In the genomic region with DNA sequence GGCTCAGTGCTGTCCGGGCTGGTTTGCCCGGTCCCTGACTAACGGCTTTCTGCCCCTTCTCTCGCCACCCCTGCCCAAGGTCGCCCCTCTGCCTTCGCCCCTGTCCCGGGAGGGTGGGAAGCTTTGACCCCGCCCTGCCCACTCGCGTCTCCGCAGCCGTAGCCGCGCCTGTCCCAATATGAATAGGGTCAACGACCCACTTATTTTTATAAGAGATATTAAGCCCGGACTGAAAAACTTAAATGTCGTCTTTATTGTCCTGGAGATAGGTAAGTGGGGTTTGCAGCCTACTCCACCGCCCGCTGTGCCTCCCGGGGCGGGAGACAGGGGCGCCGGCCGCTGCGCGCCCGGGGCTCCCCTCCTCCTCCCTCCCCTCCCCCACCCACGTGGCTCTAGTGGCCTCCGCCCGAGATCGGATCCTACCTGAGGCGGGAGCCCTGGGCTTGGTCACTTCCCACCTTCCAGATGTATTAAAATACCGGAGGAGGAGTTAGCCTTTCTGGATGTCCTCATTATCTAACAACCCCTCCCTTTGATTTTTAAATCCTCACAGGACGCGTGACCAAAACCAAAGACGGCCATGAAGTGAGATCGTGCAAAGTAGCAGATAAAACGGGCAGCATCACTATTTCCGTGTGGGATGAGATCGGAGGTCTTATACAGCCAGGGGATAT, we compare ENCODE assay signal across 1 cellular context.
TF ChIP-seq lines count a peak whose summit lies in the region.

No MANE protein-coding gene starts in this region.

TF ChIP-seq in HepG2, 621 proteins besides CTCF, POLR2A, EP300 and RAD21 (continued from another document and continues in another):
- TF ChIP-seq, protein P1, sequence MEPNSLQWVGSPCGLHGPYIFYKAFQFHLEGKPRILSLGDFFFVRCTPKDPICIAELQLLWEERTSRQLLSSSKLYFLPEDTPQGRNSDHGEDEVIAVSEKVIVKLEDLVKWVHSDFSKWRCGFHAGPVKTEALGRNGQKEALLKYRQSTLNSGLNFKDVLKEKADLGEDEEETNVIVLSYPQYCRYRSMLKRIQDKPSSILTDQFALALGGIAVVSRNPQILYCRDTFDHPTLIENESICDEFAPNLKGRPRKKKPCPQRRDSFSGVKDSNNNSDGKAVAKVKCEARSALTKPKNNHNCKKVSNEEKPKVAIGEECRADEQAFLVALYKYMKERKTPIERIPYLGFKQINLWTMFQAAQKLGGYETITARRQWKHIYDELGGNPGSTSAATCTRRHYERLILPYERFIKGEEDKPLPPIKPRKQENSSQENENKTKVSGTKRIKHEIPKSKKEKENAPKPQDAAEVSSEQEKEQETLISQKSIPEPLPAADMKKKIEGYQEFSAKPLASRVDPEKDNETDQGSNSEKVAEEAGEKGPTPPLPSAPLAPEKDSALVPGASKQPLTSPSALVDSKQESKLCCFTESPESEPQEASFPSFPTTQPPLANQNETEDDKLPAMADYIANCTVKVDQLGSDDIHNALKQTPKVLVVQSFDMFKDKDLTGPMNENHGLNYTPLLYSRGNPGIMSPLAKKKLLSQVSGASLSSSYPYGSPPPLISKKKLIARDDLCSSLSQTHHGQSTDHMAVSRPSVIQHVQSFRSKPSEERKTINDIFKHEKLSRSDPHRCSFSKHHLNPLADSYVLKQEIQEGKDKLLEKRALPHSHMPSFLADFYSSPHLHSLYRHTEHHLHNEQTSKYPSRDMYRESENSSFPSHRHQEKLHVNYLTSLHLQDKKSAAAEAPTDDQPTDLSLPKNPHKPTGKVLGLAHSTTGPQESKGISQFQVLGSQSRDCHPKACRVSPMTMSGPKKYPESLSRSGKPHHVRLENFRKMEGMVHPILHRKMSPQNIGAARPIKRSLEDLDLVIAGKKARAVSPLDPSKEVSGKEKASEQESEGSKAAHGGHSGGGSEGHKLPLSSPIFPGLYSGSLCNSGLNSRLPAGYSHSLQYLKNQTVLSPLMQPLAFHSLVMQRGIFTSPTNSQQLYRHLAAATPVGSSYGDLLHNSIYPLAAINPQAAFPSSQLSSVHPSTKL (CRISPR knock-in tag; IDR thresholded peaks at IDR 0.05): no peak
- TF ChIP-seq HDAC2 (CRISPR knock-in tag; IDR thresholded peaks at IDR 0.05): no peak
- no peak for TF ChIP-seq ESRRA (CRISPR knock-in tag; IDR thresholded peaks at IDR 0.05; ENCODE audit: low read depth)
- 0 out of 2 replicates have a peak, but pooled peaks have one; percentile 4 for TF ChIP-seq ZNF34 (CRISPR knock-in tag; IDR thresholded peaks at IDR 0.05; ENCODE audit: borderline replicate concordance)
- no peak for TF ChIP-seq JUN (CRISPR knock-in tag; IDR thresholded peaks at IDR 0.05)
- TF ChIP-seq ZNF431 (CRISPR knock-in tag; IDR thresholded peaks at IDR 0.05; ENCODE audit: borderline replicate concordance, low read depth): no peak
- TF ChIP-seq HMG20A (CRISPR knock-in tag; IDR thresholded peaks at IDR 0.05; ENCODE audit: borderline replicate concordance): no peak
- TF ChIP-seq MAFG (CRISPR knock-in tag; IDR thresholded peaks at IDR 0.05): no peak
- peak; percentile 53; the same call in 1 of the 2 replicates for TF ChIP-seq CHD4 (IDR thresholded peaks at IDR 0.05; ENCODE audit: borderline replicate concordance, low read length)
- no peak for TF ChIP-seq SRF (IDR thresholded peaks at IDR 0.05; ENCODE audit: low read depth, low read length)
- no peak for TF ChIP-seq ZBTB7B (CRISPR knock-in tag; IDR thresholded peaks at IDR 0.05)
- TF ChIP-seq, protein P2, sequence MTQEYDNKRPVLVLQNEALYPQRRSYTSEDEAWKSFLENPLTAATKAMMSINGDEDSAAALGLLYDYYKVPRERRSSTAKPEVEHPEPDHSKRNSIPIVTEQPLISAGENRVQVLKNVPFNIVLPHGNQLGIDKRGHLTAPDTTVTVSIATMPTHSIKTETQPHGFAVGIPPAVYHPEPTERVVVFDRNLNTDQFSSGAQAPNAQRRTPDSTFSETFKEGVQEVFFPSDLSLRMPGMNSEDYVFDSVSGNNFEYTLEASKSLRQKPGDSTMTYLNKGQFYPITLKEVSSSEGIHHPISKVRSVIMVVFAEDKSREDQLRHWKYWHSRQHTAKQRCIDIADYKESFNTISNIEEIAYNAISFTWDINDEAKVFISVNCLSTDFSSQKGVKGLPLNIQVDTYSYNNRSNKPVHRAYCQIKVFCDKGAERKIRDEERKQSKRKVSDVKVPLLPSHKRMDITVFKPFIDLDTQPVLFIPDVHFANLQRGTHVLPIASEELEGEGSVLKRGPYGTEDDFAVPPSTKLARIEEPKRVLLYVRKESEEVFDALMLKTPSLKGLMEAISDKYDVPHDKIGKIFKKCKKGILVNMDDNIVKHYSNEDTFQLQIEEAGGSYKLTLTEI (CRISPR knock-in tag; conservative IDR thresholded peaks at IDR 0.05): no peak
- no peak for TF ChIP-seq KAT8 (CRISPR knock-in tag; IDR thresholded peaks at IDR 0.05)
- no peak for TF ChIP-seq HOXA7 (CRISPR knock-in tag; IDR thresholded peaks at IDR 0.05)
- TF ChIP-seq, protein P3, sequence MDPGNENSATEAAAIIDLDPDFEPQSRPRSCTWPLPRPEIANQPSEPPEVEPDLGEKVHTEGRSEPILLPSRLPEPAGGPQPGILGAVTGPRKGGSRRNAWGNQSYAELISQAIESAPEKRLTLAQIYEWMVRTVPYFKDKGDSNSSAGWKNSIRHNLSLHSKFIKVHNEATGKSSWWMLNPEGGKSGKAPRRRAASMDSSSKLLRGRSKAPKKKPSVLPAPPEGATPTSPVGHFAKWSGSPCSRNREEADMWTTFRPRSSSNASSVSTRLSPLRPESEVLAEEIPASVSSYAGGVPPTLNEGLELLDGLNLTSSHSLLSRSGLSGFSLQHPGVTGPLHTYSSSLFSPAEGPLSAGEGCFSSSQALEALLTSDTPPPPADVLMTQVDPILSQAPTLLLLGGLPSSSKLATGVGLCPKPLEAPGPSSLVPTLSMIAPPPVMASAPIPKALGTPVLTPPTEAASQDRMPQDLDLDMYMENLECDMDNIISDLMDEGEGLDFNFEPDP (CRISPR knock-in tag; conservative IDR thresholded peaks at IDR 0.05): no peak
- no peak for TF ChIP-seq MXD4 (CRISPR knock-in tag; IDR thresholded peaks at IDR 0.05)
- no peak for TF ChIP-seq SETDB1 (CRISPR knock-in tag; IDR thresholded peaks at IDR 0.05; ENCODE audit: borderline replicate concordance)
- TF ChIP-seq DR1 (CRISPR knock-in tag; IDR thresholded peaks at IDR 0.05): no peak
- TF ChIP-seq ZNF788 (CRISPR knock-in tag; IDR thresholded peaks at IDR 0.05; ENCODE audit: borderline replicate concordance): no peak
- TF ChIP-seq, protein P4, sequence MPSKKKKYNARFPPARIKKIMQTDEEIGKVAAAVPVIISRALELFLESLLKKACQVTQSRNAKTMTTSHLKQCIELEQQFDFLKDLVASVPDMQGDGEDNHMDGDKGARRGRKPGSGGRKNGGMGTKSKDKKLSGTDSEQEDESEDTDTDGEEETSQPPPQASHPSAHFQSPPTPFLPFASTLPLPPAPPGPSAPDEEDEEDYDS (CRISPR knock-in tag; IDR thresholded peaks at IDR 0.05): no peak
- no peak for TF ChIP-seq TBX3 (IDR thresholded peaks at IDR 0.05; ENCODE audit: borderline replicate concordance)
- no peak for TF ChIP-seq KLF16 (CRISPR knock-in tag; IDR thresholded peaks at IDR 0.05)
- TF ChIP-seq, protein P5, sequence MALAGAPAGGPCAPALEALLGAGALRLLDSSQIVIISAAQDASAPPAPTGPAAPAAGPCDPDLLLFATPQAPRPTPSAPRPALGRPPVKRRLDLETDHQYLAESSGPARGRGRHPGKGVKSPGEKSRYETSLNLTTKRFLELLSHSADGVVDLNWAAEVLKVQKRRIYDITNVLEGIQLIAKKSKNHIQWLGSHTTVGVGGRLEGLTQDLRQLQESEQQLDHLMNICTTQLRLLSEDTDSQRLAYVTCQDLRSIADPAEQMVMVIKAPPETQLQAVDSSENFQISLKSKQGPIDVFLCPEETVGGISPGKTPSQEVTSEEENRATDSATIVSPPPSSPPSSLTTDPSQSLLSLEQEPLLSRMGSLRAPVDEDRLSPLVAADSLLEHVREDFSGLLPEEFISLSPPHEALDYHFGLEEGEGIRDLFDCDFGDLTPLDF (CRISPR knock-in tag; IDR thresholded peaks at IDR 0.05): no peak
- no peak for TF ChIP-seq DPF2 (CRISPR knock-in tag; IDR thresholded peaks at IDR 0.05; ENCODE audit: borderline replicate concordance, low read depth)
- TF ChIP-seq NFIC (IDR thresholded peaks at IDR 0.05; ENCODE audit: low read length): no peak
- no peak for TF ChIP-seq RELA (CRISPR knock-in tag; IDR thresholded peaks at IDR 0.05)
- peak; percentile 78 for TF ChIP-seq CHD2 (IDR thresholded peaks at IDR 0.05; ENCODE audit: low read depth, low read length)
- no peak for TF ChIP-seq TGIF2 (CRISPR knock-in tag; IDR thresholded peaks at IDR 0.05)
- TF ChIP-seq ZKSCAN1 (IDR thresholded peaks at IDR 0.05; ENCODE audit: low read length): no peak
- TF ChIP-seq, protein P6, sequence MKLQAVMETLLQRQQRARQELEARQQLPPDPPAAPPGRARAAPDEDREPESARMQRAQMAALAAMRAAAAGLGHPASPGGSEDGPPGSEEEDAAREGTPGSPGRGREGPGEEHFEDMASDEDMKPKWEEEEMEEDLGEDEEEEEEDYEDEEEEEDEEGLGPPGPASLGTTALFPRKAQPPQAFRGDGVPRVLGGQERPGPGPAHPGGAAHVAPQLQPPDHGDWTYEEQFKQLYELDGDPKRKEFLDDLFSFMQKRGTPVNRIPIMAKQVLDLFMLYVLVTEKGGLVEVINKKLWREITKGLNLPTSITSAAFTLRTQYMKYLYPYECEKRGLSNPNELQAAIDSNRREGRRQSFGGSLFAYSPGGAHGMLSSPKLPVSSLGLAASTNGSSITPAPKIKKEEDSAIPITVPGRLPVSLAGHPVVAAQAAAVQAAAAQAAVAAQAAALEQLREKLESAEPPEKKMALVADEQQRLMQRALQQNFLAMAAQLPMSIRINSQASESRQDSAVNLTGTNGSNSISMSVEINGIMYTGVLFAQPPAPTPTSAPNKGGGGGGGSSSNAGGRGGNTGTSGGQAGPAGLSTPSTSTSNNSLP (IDR thresholded peaks at IDR 0.05; ENCODE audit: low read depth, low read length): no peak
- TF ChIP-seq, protein P7, sequence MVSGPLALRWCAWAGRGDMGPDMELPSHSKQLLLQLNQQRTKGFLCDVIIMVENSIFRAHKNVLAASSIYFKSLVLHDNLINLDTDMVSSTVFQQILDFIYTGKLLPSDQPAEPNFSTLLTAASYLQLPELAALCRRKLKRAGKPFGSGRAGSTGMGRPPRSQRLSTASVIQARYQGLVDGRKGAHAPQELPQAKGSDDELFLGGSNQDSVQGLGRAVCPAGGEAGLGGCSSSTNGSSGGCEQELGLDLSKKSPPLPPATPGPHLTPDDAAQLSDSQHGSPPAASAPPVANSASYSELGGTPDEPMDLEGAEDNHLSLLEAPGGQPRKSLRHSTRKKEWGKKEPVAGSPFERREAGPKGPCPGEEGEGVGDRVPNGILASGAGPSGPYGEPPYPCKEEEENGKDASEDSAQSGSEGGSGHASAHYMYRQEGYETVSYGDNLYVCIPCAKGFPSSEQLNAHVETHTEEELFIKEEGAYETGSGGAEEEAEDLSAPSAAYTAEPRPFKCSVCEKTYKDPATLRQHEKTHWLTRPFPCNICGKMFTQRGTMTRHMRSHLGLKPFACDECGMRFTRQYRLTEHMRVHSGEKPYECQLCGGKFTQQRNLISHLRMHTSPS (CRISPR knock-in tag; IDR thresholded peaks at IDR 0.05; ENCODE audit: low read depth): no peak
- TF ChIP-seq ASH2L (IDR thresholded peaks at IDR 0.05; ENCODE audit: insufficient read length, low read depth, low read length): peak; percentile 19
- TF ChIP-seq CENPT (CRISPR knock-in tag; IDR thresholded peaks at IDR 0.05; ENCODE audit: low read depth): no peak
- no peak for TF ChIP-seq POLR2AphosphoS2 (IDR thresholded peaks at IDR 0.05; ENCODE audit: low read depth, low read length)
- TF ChIP-seq, protein P8, sequence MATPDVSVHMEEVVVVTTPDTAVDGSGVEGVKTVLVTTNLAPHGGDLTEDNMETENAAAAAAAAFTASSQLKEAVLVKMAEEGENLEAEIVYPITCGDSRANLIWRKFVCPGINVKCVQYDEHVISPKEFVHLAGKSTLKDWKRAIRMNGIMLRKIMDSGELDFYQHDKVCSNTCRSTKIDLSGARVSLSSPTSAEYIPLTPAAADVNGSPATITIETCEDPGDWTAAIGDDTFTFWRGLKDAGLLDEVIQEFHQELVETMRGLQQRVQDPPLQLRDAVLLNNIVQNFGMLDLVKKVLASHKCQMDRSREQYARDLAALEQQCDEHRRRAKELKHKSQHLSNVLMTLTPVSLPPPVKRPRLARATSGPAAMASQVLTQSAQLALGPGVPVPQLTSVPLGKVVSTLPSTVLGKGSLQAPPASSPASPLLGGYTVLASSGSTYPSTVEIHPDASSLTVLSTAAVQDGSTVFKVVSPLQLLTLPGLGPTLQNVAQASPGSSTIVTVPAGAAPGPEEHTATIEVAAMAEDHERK (CRISPR knock-in tag; IDR thresholded peaks at IDR 0.05; ENCODE audit: low read depth): no peak
- no peak for TF ChIP-seq TSC22D2 (CRISPR knock-in tag; IDR thresholded peaks at IDR 0.05; ENCODE audit: borderline replicate concordance)
- 0 out of 2 replicates have a peak, but pooled peaks have one; percentile 8 for TF ChIP-seq HOXD1 (CRISPR knock-in tag; IDR thresholded peaks at IDR 0.05)
- TF ChIP-seq, protein P9, sequence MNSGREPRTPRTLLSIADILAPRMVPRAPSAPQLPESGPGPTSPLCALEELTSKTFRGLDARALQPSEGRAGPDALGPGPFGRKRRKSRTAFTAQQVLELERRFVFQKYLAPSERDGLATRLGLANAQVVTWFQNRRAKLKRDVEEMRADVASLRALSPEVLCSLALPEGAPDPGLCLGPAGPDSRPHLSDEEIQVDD (CRISPR knock-in tag; IDR thresholded peaks at IDR 0.05; ENCODE audit: borderline replicate concordance): no peak
- no peak for TF ChIP-seq FOXM1 (CRISPR knock-in tag; IDR thresholded peaks at IDR 0.05)
- TF ChIP-seq, protein P10, sequence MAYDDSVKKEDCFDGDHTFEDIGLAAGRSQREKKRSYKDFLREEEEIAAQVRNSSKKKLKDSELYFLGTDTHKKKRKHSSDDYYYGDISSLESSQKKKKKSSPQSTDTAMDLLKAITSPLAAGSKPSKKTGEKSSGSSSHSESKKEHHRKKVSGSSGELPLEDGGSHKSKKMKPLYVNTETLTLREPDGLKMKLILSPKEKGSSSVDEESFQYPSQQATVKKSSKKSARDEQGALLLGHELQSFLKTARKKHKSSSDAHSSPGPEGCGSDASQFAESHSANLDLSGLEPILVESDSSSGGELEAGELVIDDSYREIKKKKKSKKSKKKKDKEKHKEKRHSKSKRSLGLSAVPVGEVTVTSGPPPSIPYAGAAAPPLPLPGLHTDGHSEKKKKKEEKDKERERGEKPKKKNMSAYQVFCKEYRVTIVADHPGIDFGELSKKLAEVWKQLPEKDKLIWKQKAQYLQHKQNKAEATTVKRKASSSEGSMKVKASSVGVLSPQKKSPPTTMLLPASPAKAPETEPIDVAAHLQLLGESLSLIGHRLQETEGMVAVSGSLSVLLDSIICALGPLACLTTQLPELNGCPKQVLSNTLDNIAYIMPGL (CRISPR knock-in tag; IDR thresholded peaks at IDR 0.05; ENCODE audit: borderline replicate concordance in 1 of 2, low read depth in 1 of 2): no peak; a peak in 1 of 4 replicates
- no peak for TF ChIP-seq GATAD1 (CRISPR knock-in tag; IDR thresholded peaks at IDR 0.05)
- no peak for TF ChIP-seq SMARCC2 (IDR thresholded peaks at IDR 0.05)
- TF ChIP-seq, protein P11, sequence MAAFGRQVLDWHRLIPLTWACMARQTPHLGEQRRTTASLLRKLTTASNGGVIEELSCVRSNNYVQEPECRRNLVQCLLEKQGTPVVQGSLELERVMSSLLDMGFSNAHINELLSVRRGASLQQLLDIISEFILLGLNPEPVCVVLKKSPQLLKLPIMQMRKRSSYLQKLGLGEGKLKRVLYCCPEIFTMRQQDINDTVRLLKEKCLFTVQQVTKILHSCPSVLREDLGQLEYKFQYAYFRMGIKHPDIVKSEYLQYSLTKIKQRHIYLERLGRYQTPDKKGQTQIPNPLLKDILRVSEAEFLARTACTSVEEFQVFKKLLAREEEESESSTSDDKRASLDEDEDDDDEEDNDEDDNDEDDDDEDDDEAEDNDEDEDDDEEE (CRISPR knock-in tag; IDR thresholded peaks at IDR 0.05): no peak
- no peak for TF ChIP-seq ERF (CRISPR knock-in tag; IDR thresholded peaks at IDR 0.05)
- no peak for TF ChIP-seq FOXA1 (IDR thresholded peaks at IDR 0.05)
- TF ChIP-seq FOXA1 (CRISPR knock-in tag; IDR thresholded peaks at IDR 0.05): no peak
